ENCODE assay signal across 18 cellular contexts in genomic region chr6:154606860-154607259, GRCh38.
DNase-seq lines count a peak whose midpoint lies in the region; ATAC-seq, FAIRE-seq and TF ChIP-seq lines count a peak whose summit lies in the region.
"Had no signal": no experiment of that assay in that cellular context is flagged by ENCODE, and none has a peak within 500 bp of the region (broad histone marks: within the 10 kb centered on the region; RNA-seq: fewer than 3 reads in every experiment).

No MANE protein-coding gene starts in this region.

- H3K4me2 ChIP-seq in keratinocyte (ENCODE audit: control insufficient read depth, extremely low read depth, insufficient read depth, low read depth, low read length) = no peak overlapping the region

- H3K9me3 ChIP-seq in keratinocyte (ENCODE audit: control insufficient read depth, low read depth, low read length) = no peaks in the 10 kb centered on the region
- H3K9me3 ChIP-seq in upper lobe of right lung = no peaks in the 10 kb centered on the region
- H3K9me3 ChIP-seq: heart right ventricle, ovary, right lobe of liver had no signal

- H3K27me3 ChIP-seq in keratinocyte (ENCODE audit: control insufficient read depth, extremely low read depth, insufficient read depth, low read length) = no peaks in the 10 kb centered on the region
- H3K27me3 ChIP-seq in upper lobe of right lung = no peaks in the 10 kb centered on the region
- H3K27me3 ChIP-seq: heart right ventricle, ovary, right lobe of liver had no signal

- H3K36me3 Mint-ChIP-seq in stimulated activated naive CD8-positive, alpha-beta T cell treated with anti-CD3 and anti-CD28 coated beads, Interleukin-15, Interleukin-2, amounts not matched to agents 100 ng/mL and 50 ng/mL, for 24 hours (ENCODE audit: low read depth) = no peaks in the 10 kb centered on the region
- no peaks in the 10 kb centered on the region for H3K36me3 Mint-ChIP-seq in T-cell

- intact Hi-C loops in upper lobe of right lung (cut with DNase I) = no loop called here

- H3K4me1 ChIP-seq in keratinocyte (ENCODE audit: control insufficient read depth, extremely low read depth, insufficient read depth, low read length) = no peaks in the 10 kb centered on the region
- H3K4me1 ChIP-seq in upper lobe of right lung = no peaks in the 10 kb centered on the region
- H3K4me1 ChIP-seq: heart right ventricle, right lobe of liver had no signal

- peak overlapping the region; percentile 52 for H3K4me3 Mint-ChIP-seq in stimulated activated naive CD8-positive, alpha-beta T cell treated with anti-CD3 and anti-CD28 coated beads, Interleukin-15, Interleukin-2, amounts not matched to agents 100 ng/mL and 50 ng/mL, for 24 hours
- peak overlapping the region; percentile 40 to 54 (median 42) for H3K4me3 Mint-ChIP-seq in T-cell

- no peak overlapping the region for H3K9ac ChIP-seq in keratinocyte (ENCODE audit: control insufficient read depth, extremely low read depth, insufficient read depth, low read length)

- H3K27ac ChIP-seq in keratinocyte (ENCODE audit: control insufficient read depth, insufficient read depth, low read length) (no peak overlapping the region), upper lobe of right lung (no peak overlapping the region)
- H3K27ac ChIP-seq: heart right ventricle, ovary, right lobe of liver had no signal

- TF ChIP-seq CTCF in keratinocyte (optimal IDR thresholded peaks at IDR 0.05 in 1 of 3, IDR thresholded peaks at IDR 0.05 in 1 of 3, conservative IDR thresholded peaks at IDR 0.05 in 1 of 3; ENCODE audit: extremely low read depth in 1 of 3, insufficient read depth in 2 of 3, low read length in 3 of 3) = no peak
- no peak for TF ChIP-seq CTCF in upper lobe of right lung (IDR thresholded peaks at IDR 0.05)

- no peak for DNase-seq in stimulated activated naive CD8-positive, alpha-beta T cell treated with anti-CD3 and anti-CD28 coated beads, Interleukin-15, Interleukin-2, amounts not matched to agents 100 U/mL and 50 U/mL, for 24 hours
- DNase-seq in T-cell = no peak
- DNase-seq in keratinocyte (ENCODE audit: low read depth, low spot score) = no peak
- no peak for DNase-seq in upper lobe of right lung
- no peak for DNase-seq in HUDEP-2 (lab: John Stamatoyannopoulos, UW; ENCODE audit: unreplicated experiment in 76 of 76)
- no peak for DNase-seq in Kasumi-1 (lab: John Stamatoyannopoulos, UW)
- DNase-seq: AML-193, cortex of kidney, H7, heart right ventricle, left ventricle myocardium superior, NCI-H526 treated with DMSO at 0.1 percent for 48 hours, ovary, right lobe of liver, SHP77 treated with DMSO at 0.1 percent for 48 hours had no signal

- H3K9me1 ChIP-seq in keratinocyte (ENCODE audit: control insufficient read depth, extremely low read depth, insufficient read depth, low read length) = no peaks in the 10 kb centered on the region

- dilution Hi-C loops in keratinocyte (cut with MboI; ENCODE audit: extremely low pct_ligation_motif_present, low sequenced_read_pairs) = no loop called here

- H3K36me3 ChIP-seq in keratinocyte (ENCODE audit: control insufficient read depth in 2 of 2, extremely low read depth in 1 of 2, insufficient read depth in 2 of 2, low read length in 2 of 2) (no peaks in the 10 kb centered on the region), upper lobe of right lung (no peaks in the 10 kb centered on the region)
- H3K36me3 ChIP-seq: heart right ventricle, ovary, right lobe of liver had no signal

- FAIRE-seq in keratinocyte (lab: Jason Lieb, UNC) = no peak
- FAIRE-seq: HTR-8/SVneo had no signal

- POLR2A ChIA-PET in T-cell (lab: Charles Lee) = no interaction called here

- ATAC-seq in stimulated activated naive CD8-positive, alpha-beta T cell treated with anti-CD3 and anti-CD28 coated beads, Interleukin-15, Interleukin-2, amounts not matched to agents 100 U/mL and 50 U/mL, for 24 hours = no peak
- peak in 2 of 4 experiments; percentile 8 to 33 for ATAC-seq in T-cell (replicated peaks in 1 of 4)
- peak; percentile 34 for ATAC-seq in upper lobe of right lung
- no peak for ATAC-seq in esophagus mucosa
- ATAC-seq: heart right ventricle, left ventricle myocardium superior, right lobe of liver had no signal

- H3K4me1 Mint-ChIP-seq in stimulated activated naive CD8-positive, alpha-beta T cell treated with anti-CD3 and anti-CD28 coated beads, Interleukin-15, Interleukin-2, amounts not matched to agents 100 ng/mL and 50 ng/mL, for 24 hours (ENCODE audit: low read depth) = peaks cover 63% of the 10 kb centered on the region
- H3K4me1 Mint-ChIP-seq in T-cell = peaks cover 24 to 33% (median 27%) of the 10 kb centered on the region in 3 donors

- H3K27me3 Mint-ChIP-seq in stimulated activated naive CD8-positive, alpha-beta T cell treated with anti-CD3 and anti-CD28 coated beads, Interleukin-15, Interleukin-2, amounts not matched to agents 100 ng/mL and 50 ng/mL, for 24 hours = no peaks in the 10 kb centered on the region
- no peaks in the 10 kb centered on the region for H3K27me3 Mint-ChIP-seq in T-cell

- CTCF ChIA-PET in T-cell (lab: Charles Lee) = interaction anchor here in 1 of 2 donors (0.5 kb wide), 1 partner anchor 453 kb away, joined by 6 read pairs; no protein-coding TSS in a partner anchor

- no peaks in the 10 kb centered on the region for H3K9me3 Mint-ChIP-seq in stimulated activated naive CD8-positive, alpha-beta T cell treated with anti-CD3 and anti-CD28 coated beads, Interleukin-15, Interleukin-2, amounts not matched to agents 100 ng/mL and 50 ng/mL, for 24 hours
- H3K9me3 Mint-ChIP-seq in T-cell = no peaks in the 10 kb centered on the region

- peak overlapping the region; percentile 87 for H3K27ac Mint-ChIP-seq in stimulated activated naive CD8-positive, alpha-beta T cell treated with anti-CD3 and anti-CD28 coated beads, Interleukin-15, Interleukin-2, amounts not matched to agents 100 ng/mL and 50 ng/mL, for 24 hours
- H3K27ac Mint-ChIP-seq in T-cell = peak overlapping the region; percentile 29 to 34

- no peak overlapping the region for H3K4me3 ChIP-seq in keratinocyte (ENCODE audit: control insufficient read depth in 2 of 3, extremely low read depth in 1 of 3, insufficient read depth in 2 of 3, low read depth in 1 of 3, low read length in 3 of 3)
- H3K4me3 ChIP-seq in upper lobe of right lung = no peak overlapping the region
- H3K4me3 ChIP-seq: heart right ventricle, ovary, right lobe of liver had no signal

- H3K79me2 ChIP-seq in keratinocyte (ENCODE audit: control insufficient read depth, insufficient read depth, low read length) = no peaks in the 10 kb centered on the region

- H4K20me1 ChIP-seq in keratinocyte (ENCODE audit: control insufficient read depth, extremely low read depth, insufficient read depth, low read length) = no peaks in the 10 kb centered on the region

- H2AFZ ChIP-seq in keratinocyte (ENCODE audit: control insufficient read depth, low read length) = peak overlapping the region; percentile 22
